In genomic region chr17:5191541-5192417, GRCh38 we compare ENCODE assay signal across 8 cellular contexts. TPM values are rescaled to one million over a fixed set of nuclear protein-coding genes. Genes with fewer than 3 reads are reported as not detected.
DNase-seq lines count a peak whose midpoint lies in the region; ATAC-seq and TF ChIP-seq lines count a peak whose summit lies in the region.

TSS of gene ZNF594 (minus strand) at chr17:5191868. CDS start at chr17:5184256, 7,612 bp downstream.

- H3K4me3 ChIP-seq in astrocyte of the cerebellum (ENCODE audit: low read depth, low read length) (peak within 1 kb of the TSS; percentile 70), hepatocyte (peak within 1 kb of the TSS; percentile 43), aorta (ENCODE audit: low read length in 2 of 2) (peak within 1 kb of the TSS; percentile 73 to 92)

- DNase-seq in NCI-H187 treated with DMSO at 0.1 percent for 48 hours (lab: John Stamatoyannopoulos, UW): peak; percentile 29
- DNase-seq in T-helper 22 cell (ENCODE audit: low read depth): peak; percentile 93
- DNase-seq in astrocyte of the cerebellum (ENCODE audit: low read depth): peak; percentile 77
- DNase-seq in hepatocyte (ENCODE audit: low spot score): peak; percentile 98
- peak; percentile 82 for DNase-seq in renal cortical epithelial cell (ENCODE audit: low read depth)
- peak; percentile 98 to 99 for DNase-seq in aorta

- 14% methylated on average over 64 of the region's 82 CpGs for WGBS in hepatocyte (ENCODE audit: low lambda C conversion rate, missing lambda C conversion rate)
- 2 to 3% methylated on average over 62 to 82 of the region's 82 CpGs for WGBS in aorta, 2 donors

- peak; percentile 45 for ATAC-seq in GM18499 (IDR thresholded peaks at IDR 0.05; ENCODE audit: insufficient read depth, unreplicated experiment)
- ATAC-seq in HG02943 (IDR thresholded peaks at IDR 0.05; ENCODE audit: low read depth, unreplicated experiment): peak; percentile 89
- peak; percentile 100 for ATAC-seq in aorta (ENCODE audit: low FRiP score)

- H3K9me2 ChIP-seq in hepatocyte (replicated peaks; ENCODE audit: insufficient read depth): no peaks in the 10 kb centered on the region

- H3K4me2 ChIP-seq in hepatocyte: peak within 1 kb of the TSS; percentile 93

- H3K9me3 ChIP-seq in hepatocyte (ENCODE audit: low read depth): peaks cover 17% of the 10 kb centered on the region
- H3K9me3 ChIP-seq in aorta (ENCODE audit: control insufficient read depth, low read length): peaks cover 7% of the 10 kb centered on the region

- H4K20me1 ChIP-seq in hepatocyte (ENCODE audit: insufficient read depth, poor library complexity, severe bottlenecking): no peaks in the 10 kb centered on the region

- H3K27ac ChIP-seq in hepatocyte (peak within 1 kb of the TSS; percentile 54), aorta (ENCODE audit: low read depth in 1 of 2, low read length in 2 of 2) (peak within 1 kb of the TSS in 1 of 2 donors; percentile 25)

- H3K36me3 ChIP-seq in hepatocyte (replicated peaks; ENCODE audit: insufficient read depth, low read depth): no peaks in the 10 kb centered on the region
- no peaks in the 10 kb centered on the region for H3K36me3 ChIP-seq in aorta (ENCODE audit: control insufficient read depth in 1 of 2, insufficient read depth in 2 of 2, low read length in 1 of 2)

- no peaks in the 10 kb centered on the region for H3K27me3 ChIP-seq in hepatocyte
- H3K27me3 ChIP-seq in aorta (ENCODE audit: control insufficient read depth in 1 of 2, insufficient read depth in 2 of 2, low read length in 1 of 2): no peaks in the 10 kb centered on the region

- intact Hi-C loops in aorta (cut with DNase I): loop anchor here in 1 of 2 donors (2.0 kb wide), 1 partner anchor 247 kb away; the partner anchor contains the start of gene C1QBP

- in situ Hi-C loops in astrocyte of the cerebellum (cut with HindIII; ENCODE audit: low sequenced_read_pairs): no loop called here

- H2AFZ ChIP-seq in hepatocyte: peak within 1 kb of the TSS; percentile 66

- TF ChIP-seq CTCF in astrocyte of the cerebellum (IDR thresholded peaks at IDR 0.05; ENCODE audit: low read depth, low read length, missing control alignments): peak; percentile 78
- TF ChIP-seq CTCF in hepatocyte (IDR thresholded peaks at IDR 0.05; ENCODE audit: poor library complexity): peak; percentile 92

- H3K79me2 ChIP-seq in hepatocyte: peaks cover 23% of the 10 kb centered on the region

- H3K4me1 ChIP-seq in hepatocyte (ENCODE audit: insufficient read depth) (peaks cover 6% of the 10 kb centered on the region), aorta (ENCODE audit: control insufficient read depth in 1 of 2, insufficient read depth in 2 of 2, low read length in 2 of 2) (no peaks in the 10 kb centered on the region)

RNA-seq across cellular contexts. Expression of gene ZNF594, which starts in this region (rescaled TPM):
- total RNA-seq in hepatocyte (6.2 and 7.7 TPM in 2 replicates), renal cortical epithelial cell (5.4 and 11.1 TPM in 2 replicates), aorta (10 to 100 TPM in 1 of 2 donors, 1 to 10 TPM in 1; 8.1 to 10.3 TPM)
- polyA plus RNA-seq in hepatocyte (2.8 and 3.0 TPM in 2 replicates), aorta (1 to 10 TPM in 1 of 2 donors, under 1 TPM in 1; 0.75 to 1.9 TPM)

Comparison
In these comparisons a context has a peak if more than half of its experiments do, and no peak if none do; other contexts are left out.
1. ATAC-seq: peak in every context shown above with its lines; median percentile 100 in aorta; 89 in HG02943; 45 in GM18499.
2. DNase-seq: peak in every context shown above with its lines; median percentile 98 in aorta; 98 in hepatocyte; 93 in T-helper 22 cell; 82 in renal cortical epithelial cell; 77 in astrocyte of the cerebellum; 29 in NCI-H187 treated with DMSO at 0.1 percent for 48 hours.